Comparison of ENCODE assay signal across 8 cellular contexts in genomic region chr16:787978-788398, GRCh38. TPM values are rescaled to one million over a fixed set of nuclear protein-coding genes. Genes with fewer than 3 reads are reported as not detected.
DNase-seq lines count a peak whose midpoint lies in the region; ATAC-seq and TF ChIP-seq lines count a peak whose summit lies in the region.

TSS of gene RPUSD1 (minus strand) at chr16:788381. CDS start at chr16:787737, 644 bp downstream.

- H3K27ac ChIP-seq in WERI-Rb-1 (peak within 1 kb of the TSS; percentile 90), right atrium auricular region (peak within 1 kb of the TSS; percentile 58 to 69)

- H3K4me3 ChIP-seq in WERI-Rb-1 (ENCODE audit: low read depth, low read length) (peak within 1 kb of the TSS; percentile 75), right atrium auricular region (peak within 1 kb of the TSS; percentile 91 to 99), skeletal muscle cell (ENCODE audit: low read depth, low read length) (peak within 1 kb of the TSS; percentile 98)

- H3K4me1 ChIP-seq in right atrium auricular region = peaks cover 0 to 28% of the 10 kb centered on the region in 2 donors

- peak; percentile 74 for TF ChIP-seq POLR2A in GM18505 (IDR thresholded peaks at IDR 0.05; ENCODE audit: borderline replicate concordance, extremely low read depth, insufficient read depth, insufficient read length)

- H3K36me3 ChIP-seq in WERI-Rb-1 = peaks cover 63% of the 10 kb centered on the region
- peaks cover 7% of the 10 kb centered on the region for H3K36me3 ChIP-seq in right atrium auricular region

- H3K27me3 ChIP-seq in WERI-Rb-1 (ENCODE audit: insufficient read depth, low read depth, severe bottlenecking) (no peaks in the 10 kb centered on the region), right atrium auricular region (no peaks in the 10 kb centered on the region)

- ATAC-seq in GM18505 (IDR thresholded peaks at IDR 0.05; ENCODE audit: unreplicated experiment) = peak; percentile 26
- peak; percentile 28 for ATAC-seq in HG02938 (IDR thresholded peaks at IDR 0.05; ENCODE audit: unreplicated experiment)
- no peak for ATAC-seq in GM18858 (IDR thresholded peaks at IDR 0.05; ENCODE audit: unreplicated experiment)

- no peaks in the 10 kb centered on the region for H3K9me3 ChIP-seq in WERI-Rb-1 (ENCODE audit: severe bottlenecking)
- H3K9me3 ChIP-seq in right atrium auricular region = no peaks in the 10 kb centered on the region

- no peak for TF ChIP-seq CTCF in WERI-Rb-1 (IDR thresholded peaks at IDR 0.05; ENCODE audit: low read depth, low read length)
- TF ChIP-seq CTCF in right atrium auricular region (IDR thresholded peaks at IDR 0.05) = no peak

- DNase-seq in WERI-Rb-1 (no peak), right atrium auricular region (ENCODE audit: low spot score) (no peak), skeletal muscle cell (ENCODE audit: low read depth) (no peak), COLO829 (ENCODE audit: low spot score) (no peak), NOMO-1 (lab: John Stamatoyannopoulos, UW; ENCODE audit: unreplicated experiment in 2 of 2) (no peak)

RNA-seq across cellular contexts. Expression of gene RPUSD1, which starts in this region (rescaled TPM):
- 10 to 100 TPM; 11.4 to 13.2 TPM for total RNA-seq in right atrium auricular region
